In the genomic region with DNA sequence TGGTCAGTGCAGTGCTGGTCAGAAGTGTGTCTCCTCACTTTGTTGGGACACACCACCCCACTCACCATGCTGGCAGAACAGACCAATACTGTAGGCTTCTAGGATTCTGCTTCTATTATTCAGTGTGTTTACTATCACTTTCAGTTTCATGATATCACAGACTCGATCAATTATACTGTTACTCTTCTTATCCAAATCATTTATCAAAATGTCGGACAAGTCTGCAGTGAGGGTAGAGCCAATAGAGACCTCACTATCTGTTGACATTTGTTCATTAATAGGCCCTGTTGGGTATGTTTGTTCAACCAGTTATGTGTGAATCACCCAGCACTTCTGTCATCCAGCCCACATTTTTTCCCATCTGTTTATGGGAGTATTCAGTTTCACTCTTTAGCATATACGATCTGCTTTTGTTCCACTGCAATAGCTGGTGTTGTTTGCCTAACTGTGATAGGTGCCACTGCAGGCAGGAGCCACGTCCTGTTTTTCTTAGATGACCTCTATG, we compare ENCODE assay signal across 8 cellular contexts.
DNase-seq lines count a peak whose midpoint lies in the region; ATAC-seq and TF ChIP-seq lines count a peak whose summit lies in the region.

No MANE protein-coding gene starts in this region.

- H3K36me3 ChIP-seq in vagina: no peaks in the 10 kb centered on the region

- ATAC-seq in left lobe of liver (peak; percentile 48), HG03432 (IDR thresholded peaks at IDR 0.05; ENCODE audit: unreplicated experiment) (no peak), HG02885 (IDR thresholded peaks at IDR 0.05; ENCODE audit: poor library complexity, unreplicated experiment) (no peak)

- peaks cover 6% of the 10 kb centered on the region for H3K9me3 Mint-ChIP-seq in activated naive CD4-positive, alpha-beta T cell treated with anti-CD3 and anti-CD28 coated beads, Interleukin-2, amount 50 U/mL, for 24 hours

- peaks cover 58% of the 10 kb centered on the region for H3K4me1 Mint-ChIP-seq in activated naive CD4-positive, alpha-beta T cell treated with anti-CD3 and anti-CD28 coated beads, Interleukin-2, amount 50 U/mL, for 24 hours

- TF ChIP-seq CTCF in vagina (IDR thresholded peaks at IDR 0.05): no peak

- no peaks in the 10 kb centered on the region for H3K9me3 ChIP-seq in vagina

- peak overlapping the region; percentile 98 for H3K27ac Mint-ChIP-seq in activated naive CD4-positive, alpha-beta T cell treated with anti-CD3 and anti-CD28 coated beads, Interleukin-2, amount 50 U/mL, for 24 hours

- H3K4me3 Mint-ChIP-seq in activated naive CD4-positive, alpha-beta T cell treated with anti-CD3 and anti-CD28 coated beads, Interleukin-2, amount 50 U/mL, for 24 hours: peak overlapping the region; percentile 81

- no peaks in the 10 kb centered on the region for H3K27me3 ChIP-seq in vagina

- intact Hi-C loops in vagina (cut with DNase I): no loop called here

- DNase-seq in COR-L47 (lab: John Stamatoyannopoulos, UW) (peak; percentile 43), NCI-H1105 treated with DMSO at 0.1 percent for 48 hours (lab: John Stamatoyannopoulos, UW) (peak; percentile 43), left lobe of liver (ENCODE audit: low spot score) (no peak), vagina (ENCODE audit: extremely low spot score in 2 of 2) (no peak), cerebellar nuclear complex (lab: John Stamatoyannopoulos, UW) (no peak)

- peaks cover 9% of the 10 kb centered on the region for H3K36me3 Mint-ChIP-seq in activated naive CD4-positive, alpha-beta T cell treated with anti-CD3 and anti-CD28 coated beads, Interleukin-2, amount 50 U/mL, for 24 hours

- no peak overlapping the region for H3K27ac ChIP-seq in vagina

- H3K4me3 ChIP-seq in vagina: peak overlapping the region; percentile 11 to 17

- TF ChIP-seq POLR2A in vagina (IDR thresholded peaks at IDR 0.05): no peak

- H3K27me3 Mint-ChIP-seq in activated naive CD4-positive, alpha-beta T cell treated with anti-CD3 and anti-CD28 coated beads, Interleukin-2, amount 50 U/mL, for 24 hours: no peaks in the 10 kb centered on the region

- H3K4me1 ChIP-seq in vagina: no peaks in the 10 kb centered on the region

Comparison
In these comparisons a context has a peak if more than half of its experiments do, and no peak if none do; other contexts are left out.
1. DNase-seq: peak in COR-L47 (single experiment) and NCI-H1105 treated with DMSO at 0.1 percent for 48 hours (single experiment); none in left lobe of liver (single experiment), vagina (0 of 2) and cerebellar nuclear complex (0 of 2).